1 cellular context compared by ENCODE assay signal in the genomic region with DNA sequence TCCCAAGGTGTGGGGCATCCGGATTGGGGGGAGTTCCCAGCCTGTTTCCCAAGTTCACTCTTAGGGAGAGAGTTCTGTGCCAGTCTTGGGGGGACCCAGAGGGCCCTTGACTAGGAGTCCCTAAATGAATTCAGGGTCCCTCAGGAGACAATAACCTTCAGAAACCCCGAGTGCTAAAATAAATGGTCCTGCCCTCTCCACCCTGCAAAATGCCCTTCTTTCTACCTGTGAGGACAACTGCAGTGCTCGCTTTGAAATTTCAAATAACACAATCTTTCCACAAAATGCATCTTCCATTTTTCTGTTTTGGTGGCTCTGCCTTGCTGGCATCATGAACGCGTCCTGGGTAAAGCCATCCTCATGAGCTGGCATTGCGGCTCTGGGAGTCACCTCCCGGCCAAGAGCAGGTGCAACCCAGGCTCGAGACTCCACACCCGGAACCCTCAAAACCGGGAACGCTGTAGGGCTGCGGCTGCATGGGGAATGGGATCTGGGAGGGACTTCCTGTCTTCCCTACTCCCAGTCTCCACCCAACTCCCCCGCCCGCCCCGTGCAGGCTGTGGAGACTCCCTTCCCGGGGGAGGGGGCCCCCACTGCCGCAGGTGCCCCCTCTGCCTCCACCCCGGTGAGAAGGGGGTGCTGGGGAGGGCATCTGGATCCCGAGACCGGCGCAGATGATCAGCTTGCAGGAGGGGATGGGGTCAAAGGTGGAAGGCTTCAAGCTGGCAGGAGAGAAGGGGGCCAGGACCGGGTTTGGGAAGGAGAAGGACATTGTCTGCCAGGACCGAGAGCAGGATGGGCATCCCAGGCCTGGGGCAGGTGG.
A peak's percentile ranks its signal among the peaks of the same experiment; 100 is the strongest.
TF ChIP-seq lines count a peak whose summit lies in the region.

ZNF205 (plus strand) TSS at position 529 of the 823 bp plus-strand sequence. CDS start 845 bp downstream, outside the sequence.

TF ChIP-seq in Ishikawa, 13 proteins besides CTCF, POLR2A, EP300 and RAD21 (continued from another document):
- TF ChIP-seq, protein P1, sequence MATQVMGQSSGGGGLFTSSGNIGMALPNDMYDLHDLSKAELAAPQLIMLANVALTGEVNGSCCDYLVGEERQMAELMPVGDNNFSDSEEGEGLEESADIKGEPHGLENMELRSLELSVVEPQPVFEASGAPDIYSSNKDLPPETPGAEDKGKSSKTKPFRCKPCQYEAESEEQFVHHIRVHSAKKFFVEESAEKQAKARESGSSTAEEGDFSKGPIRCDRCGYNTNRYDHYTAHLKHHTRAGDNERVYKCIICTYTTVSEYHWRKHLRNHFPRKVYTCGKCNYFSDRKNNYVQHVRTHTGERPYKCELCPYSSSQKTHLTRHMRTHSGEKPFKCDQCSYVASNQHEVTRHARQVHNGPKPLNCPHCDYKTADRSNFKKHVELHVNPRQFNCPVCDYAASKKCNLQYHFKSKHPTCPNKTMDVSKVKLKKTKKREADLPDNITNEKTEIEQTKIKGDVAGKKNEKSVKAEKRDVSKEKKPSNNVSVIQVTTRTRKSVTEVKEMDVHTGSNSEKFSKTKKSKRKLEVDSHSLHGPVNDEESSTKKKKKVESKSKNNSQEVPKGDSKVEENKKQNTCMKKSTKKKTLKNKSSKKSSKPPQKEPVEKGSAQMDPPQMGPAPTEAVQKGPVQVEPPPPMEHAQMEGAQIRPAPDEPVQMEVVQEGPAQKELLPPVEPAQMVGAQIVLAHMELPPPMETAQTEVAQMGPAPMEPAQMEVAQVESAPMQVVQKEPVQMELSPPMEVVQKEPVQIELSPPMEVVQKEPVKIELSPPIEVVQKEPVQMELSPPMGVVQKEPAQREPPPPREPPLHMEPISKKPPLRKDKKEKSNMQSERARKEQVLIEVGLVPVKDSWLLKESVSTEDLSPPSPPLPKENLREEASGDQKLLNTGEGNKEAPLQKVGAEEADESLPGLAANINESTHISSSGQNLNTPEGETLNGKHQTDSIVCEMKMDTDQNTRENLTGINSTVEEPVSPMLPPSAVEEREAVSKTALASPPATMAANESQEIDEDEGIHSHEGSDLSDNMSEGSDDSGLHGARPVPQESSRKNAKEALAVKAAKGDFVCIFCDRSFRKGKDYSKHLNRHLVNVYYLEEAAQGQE (IDR thresholded peaks at IDR 0.05; ENCODE audit: low read depth) = no peak
- TF ChIP-seq CREB1 (IDR thresholded peaks at IDR 0.05; ENCODE audit: low read depth) = no peak
- peak; percentile 69; the same call in 1 of the 2 replicates for TF ChIP-seq USF1 (IDR thresholded peaks at IDR 0.05)
- 0 out of 2 replicates have a peak, but pooled peaks have one; percentile 13 for TF ChIP-seq CEBPB (IDR thresholded peaks at IDR 0.05)
- 0 out of 2 replicates have a peak, but pooled peaks have one; percentile 57 for TF ChIP-seq YY1 (IDR thresholded peaks at IDR 0.05; ENCODE audit: low read depth)
- no peak; the same call in 1 of the 2 replicates for TF ChIP-seq EGR1 (IDR thresholded peaks at IDR 0.05)
- TF ChIP-seq ZBTB7A (IDR thresholded peaks at IDR 0.05; ENCODE audit: low read depth) = peak; percentile 85
- TF ChIP-seq, protein P2, sequence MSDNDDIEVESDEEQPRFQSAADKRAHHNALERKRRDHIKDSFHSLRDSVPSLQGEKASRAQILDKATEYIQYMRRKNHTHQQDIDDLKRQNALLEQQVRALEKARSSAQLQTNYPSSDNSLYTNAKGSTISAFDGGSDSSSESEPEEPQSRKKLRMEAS (IDR thresholded peaks at IDR 0.05) = peak; percentile 75
- peak; percentile 72 for TF ChIP-seq TCF12 (IDR thresholded peaks at IDR 0.05; ENCODE audit: low read depth)
- peak; percentile 23; the same call in 1 of the 2 replicates for TF ChIP-seq TEAD4 (IDR thresholded peaks at IDR 0.05)
- no peak for TF ChIP-seq FOXM1 (IDR thresholded peaks at IDR 0.05; ENCODE audit: borderline replicate concordance, low read depth)
- no peak for TF ChIP-seq NFIC (IDR thresholded peaks at IDR 0.05)
